In genomic region chr19:45244133-45244532, GRCh38 we compare ENCODE assay signal across 17 cellular contexts. TPM values are rescaled to one million over a fixed set of nuclear protein-coding genes. Genes with fewer than 3 reads are reported as not detected.
DNase-seq lines count a peak whose midpoint lies in the region; ATAC-seq and TF ChIP-seq lines count a peak whose summit lies in the region.
"Had no signal": no experiment of that assay in that cellular context is flagged by ENCODE, and none has a peak within 500 bp of the region (broad histone marks: within the 10 kb centered on the region; RNA-seq: fewer than 3 reads in every experiment).

No MANE protein-coding gene starts in this region.

- DNase-seq in Karpas-422 (peak; percentile 9), smooth muscle cell (lab: John Stamatoyannopoulos, UW; ENCODE audit: unreplicated experiment) (no peak), kidney glomerular epithelial cell (lab: John Stamatoyannopoulos, UW) (no peak)
- no peak for DNase-seq in effector memory CD4-positive, alpha-beta T cell
- DNase-seq: C1 segment of cervical spinal cord; DMS79 treated with DMSO at 0.1 percent for 48 hours; HCEC 1CT; NCI-H1694 treated with DMSO at 0.1 percent for 48 hours; NCI-H748 treated with DMSO at 0.1 percent for 48 hours; NK-92 treated with Interleukin-12 subunit alpha and Interleukin-12 subunit beta, amount 100 ng/mL, for 24 hours; Peyer's patch had no signal

- 70 to 73% methylated on average over 7 of the region's 7 CpGs for WGBS in mesodermal cell (ENCODE audit: insufficient coverage in 2 of 2), 2 experiments
- 64% methylated on average over 7 of the region's 7 CpGs for WGBS in smooth muscle cell (ENCODE audit: low lambda C conversion rate)

- H3K27ac ChIP-seq in BLaER1 treated with 17β-estradiol and CSF1 and Interleukin-3, amounts not matched to agents 10 nM and 100 nM: no peak overlapping the region
- H3K27ac ChIP-seq in Karpas-422 (ENCODE audit: low read length) (no peak overlapping the region), mesodermal cell (ENCODE audit: low read depth, low read length, severe bottlenecking) (peak overlapping the region; percentile 36), smooth muscle cell (ENCODE audit: low read depth) (no peak overlapping the region)
- no peak overlapping the region for H3K27ac ChIP-seq in effector memory CD4-positive, alpha-beta T cell (ENCODE audit: insufficient read depth, low read length, poor library complexity, severe bottlenecking)
- H3K27ac ChIP-seq: A549, Peyer's patch had no signal

- peak overlapping the region in 10 of 11 experiments; percentile 23 to 82 (median 70); a peak in 16 of 22 replicates for H3K4me2 ChIP-seq in BLaER1 treated with 17β-estradiol and CSF1 and Interleukin-3, amounts not matched to agents 10 nM and 100 nM
- H3K4me2 ChIP-seq in Karpas-422 (ENCODE audit: low read depth, low read length, poor library complexity, severe bottlenecking) (no peak overlapping the region), smooth muscle cell (peak overlapping the region; percentile 77)
- H3K4me2 ChIP-seq: A549 had no signal

- H3K4me1 ChIP-seq in BLaER1 treated with 17β-estradiol and CSF1 and Interleukin-3, amounts not matched to agents 10 nM and 100 nM: peaks cover 20 to 56% (median 46%) of the 10 kb centered on the region in 10 experiments
- H3K4me1 ChIP-seq in Karpas-422 (ENCODE audit: low read length) (no peaks in the 10 kb centered on the region), mesodermal cell (ENCODE audit: control insufficient read depth, insufficient read depth, low read length, poor library complexity, severe bottlenecking) (peaks cover 37% of the 10 kb centered on the region), smooth muscle cell (ENCODE audit: low read depth) (no peaks in the 10 kb centered on the region)
- no peaks in the 10 kb centered on the region for H3K4me1 ChIP-seq in effector memory CD4-positive, alpha-beta T cell (ENCODE audit: control insufficient read depth, insufficient read depth, low read length, poor library complexity, severe bottlenecking)
- H3K4me1 ChIP-seq: A549, Peyer's patch had no signal

- ATAC-seq in HG02840 (IDR thresholded peaks at IDR 0.05; ENCODE audit: low FRiP score, unreplicated experiment): no peak
- ATAC-seq: A549 had no signal

- no peak overlapping the region for H2AFZ ChIP-seq in Karpas-422 (ENCODE audit: low read length)
- H2AFZ ChIP-seq in smooth muscle cell (ENCODE audit: low read depth): peak overlapping the region; percentile 72

- H3K9me2 ChIP-seq in Karpas-422 (replicated peaks; ENCODE audit: insufficient read depth, low read length): no peaks in the 10 kb centered on the region

- no peaks in the 10 kb centered on the region for H3F3A ChIP-seq in smooth muscle cell (ENCODE audit: low read depth)

- H3K9me3 ChIP-seq in BLaER1 treated with 17β-estradiol and CSF1 and Interleukin-3, amounts not matched to agents 10 nM and 100 nM (replicated peaks in 1 of 11): no peaks in the 10 kb centered on the region
- H3K9me3 ChIP-seq in Karpas-422 (ENCODE audit: low read length) (no peaks in the 10 kb centered on the region), mesodermal cell (ENCODE audit: control insufficient read depth, low read length) (no peaks in the 10 kb centered on the region), smooth muscle cell (replicated peaks; ENCODE audit: low read depth) (no peaks in the 10 kb centered on the region)
- no peaks in the 10 kb centered on the region for H3K9me3 ChIP-seq in effector memory CD4-positive, alpha-beta T cell (ENCODE audit: control insufficient read depth, low read length)
- H3K9me3 ChIP-seq: A549, Peyer's patch had no signal

- no peaks in the 10 kb centered on the region for H3K27me3 ChIP-seq in BLaER1 treated with 17β-estradiol and CSF1 and Interleukin-3, amounts not matched to agents 10 nM and 100 nM
- H3K27me3 ChIP-seq in Karpas-422 (ENCODE audit: low read length) (no peaks in the 10 kb centered on the region), smooth muscle cell (ENCODE audit: low read depth) (no peaks in the 10 kb centered on the region)
- H3K27me3 ChIP-seq in effector memory CD4-positive, alpha-beta T cell (replicated peaks; ENCODE audit: control insufficient read depth, insufficient read depth, low read length, poor library complexity, severe bottlenecking): no peaks in the 10 kb centered on the region
- H3K27me3 ChIP-seq: Peyer's patch had no signal

- TF ChIP-seq CTCF in smooth muscle cell (IDR thresholded peaks at IDR 0.05; ENCODE audit: borderline replicate concordance, insufficient read depth, poor library complexity, severe bottlenecking): no peak

- H4K20me1 ChIP-seq in BLaER1 treated with 17β-estradiol and CSF1 and Interleukin-3, amounts not matched to agents 10 nM and 100 nM: no peaks in the 10 kb centered on the region
- H4K20me1 ChIP-seq in Karpas-422 (ENCODE audit: insufficient read depth, low read depth, low read length): no peaks in the 10 kb centered on the region
- no peaks in the 10 kb centered on the region for H4K20me1 ChIP-seq in smooth muscle cell (ENCODE audit: low read depth)

- no peak overlapping the region for H3K4me3 ChIP-seq in BLaER1 treated with 17β-estradiol and CSF1 and Interleukin-3, amounts not matched to agents 10 nM and 100 nM
- H3K4me3 ChIP-seq in Karpas-422 (ENCODE audit: low read length) (no peak overlapping the region), mesodermal cell (ENCODE audit: extremely low read depth, insufficient read depth, low read length, poor library complexity, severe bottlenecking) (peak overlapping the region; percentile 43), smooth muscle cell (no peak overlapping the region)
- no peak overlapping the region for H3K4me3 ChIP-seq in effector memory CD4-positive, alpha-beta T cell (ENCODE audit: insufficient read depth, low read depth, low read length, poor library complexity, severe bottlenecking)
- H3K4me3 ChIP-seq: A549 had no signal

- H3K9ac ChIP-seq in BLaER1 treated with 17β-estradiol and CSF1 and Interleukin-3, amounts not matched to agents 10 nM and 100 nM: no peak overlapping the region
- H3K9ac ChIP-seq in Karpas-422 (ENCODE audit: low read length): no peak overlapping the region
- no peak overlapping the region for H3K9ac ChIP-seq in smooth muscle cell (ENCODE audit: low read depth)

- H3K79me2 ChIP-seq in Karpas-422 (ENCODE audit: low read length) (no peaks in the 10 kb centered on the region), smooth muscle cell (ENCODE audit: low read depth) (peaks cover 3% of the 10 kb centered on the region)

- no peaks in the 10 kb centered on the region for H3K36me3 ChIP-seq in BLaER1 treated with 17β-estradiol and CSF1 and Interleukin-3, amounts not matched to agents 10 nM and 100 nM
- H3K36me3 ChIP-seq in Karpas-422 (ENCODE audit: insufficient read depth, low read length) (no peaks in the 10 kb centered on the region), mesodermal cell (ENCODE audit: control insufficient read depth, insufficient read depth, low read length) (no peaks in the 10 kb centered on the region), smooth muscle cell (ENCODE audit: low read depth) (no peaks in the 10 kb centered on the region)
- H3K36me3 ChIP-seq in effector memory CD4-positive, alpha-beta T cell (ENCODE audit: control insufficient read depth, insufficient read depth, low read length): no peaks in the 10 kb centered on the region
- H3K36me3 ChIP-seq: Peyer's patch had no signal

RNA-seq across cellular contexts. Expression of gene EXOC3L2, which starts 1.1 kb away (rescaled TPM):
- not detected in 2 replicates for total RNA-seq in Karpas-422 (2014; rRNA removed; shearing (Covaris generic); ENCODE audit: low replicate concordance)
- polyA plus RNA-seq in mesodermal cell (2013, experiment 1 of 2): 44.1 TPM
- 34.1 TPM for polyA plus RNA-seq in mesodermal cell (2013, experiment 2 of 2)
- total RNA-seq in smooth muscle cell: 0.76 and 1.8 TPM in 2 replicates
- polyA plus RNA-seq in smooth muscle cell: 6.0 and 7.5 TPM in 2 replicates
- total RNA-seq: NCI-H460, SK-MEL-5 had no signal

RNA-seq across cellular contexts. Expression of gene MARK4, which starts 6.9 kb away (rescaled TPM):
- 17.9 and 20.2 TPM in 2 replicates for total RNA-seq in Karpas-422 (2014; rRNA removed; shearing (Covaris generic); ENCODE audit: low replicate concordance)
- polyA plus RNA-seq in mesodermal cell (2013, experiment 1 of 2): 57.1 TPM
- 47.7 TPM for polyA plus RNA-seq in mesodermal cell (2013, experiment 2 of 2)
- total RNA-seq in smooth muscle cell: 20.0 and 23.0 TPM in 2 replicates
- 15.6 and 21.9 TPM in 2 replicates for polyA plus RNA-seq in smooth muscle cell
